In genomic region chr12:108833355-108833733, GRCh38 we compare ENCODE assay signal across 10 cellular contexts. TPM values are rescaled to one million over a fixed set of nuclear protein-coding genes. Genes with fewer than 3 reads are reported as not detected.
DNase-seq lines count a peak whose midpoint lies in the region; ATAC-seq, FAIRE-seq and TF ChIP-seq lines count a peak whose summit lies in the region.
"Had no signal": no experiment of that assay in that cellular context is flagged by ENCODE, and none has a peak within 500 bp of the region (broad histone marks: within the 10 kb centered on the region; RNA-seq: fewer than 3 reads in every experiment).

No MANE protein-coding gene starts in this region.

- ATAC-seq in HCT116 (peak; percentile 82), K562 (peak; percentile 47; the same call in 2 of the 3 replicates)
- no peak for ATAC-seq in stimulated activated effector memory CD8-positive, alpha-beta T cell treated with anti-CD3 and anti-CD28 coated beads, Interleukin-12 subunit alpha, Interleukin-12 subunit beta, amount 100 ng/mL, for 72 hours

- BruUV-seq in HCT116 (replicated peaks; lab: Mats Ljungman, UMichigan), result no TSS peak
- no TSS peak for BruUV-seq in K562 (replicated peaks; lab: Mats Ljungman, UMichigan)

- no peak for TF ChIP-seq RAD21 in HCT116 (IDR thresholded peaks at IDR 0.05; ENCODE audit: low read depth)
- TF ChIP-seq RAD21 in K562 (CRISPR knock-in tag; conservative IDR thresholded peaks at IDR 0.05 in 1 of 2, IDR thresholded peaks at IDR 0.05 in 1 of 2), result no peak

- H3K36me3 ChIP-seq in HCT116 (ENCODE audit: control insufficient read depth in 1 of 2, insufficient read depth in 2 of 2, low read length in 2 of 2) (peaks cover 9 to 62% of the 10 kb centered on the region in 2 experiments), K562 (ENCODE audit: control insufficient read depth, insufficient read depth, low read length) (no peaks in the 10 kb centered on the region; the same call in 2 of the 3 replicates)

- H3K4me1 ChIP-seq in HCT116 (ENCODE audit: control insufficient read depth in 1 of 2, insufficient read depth in 2 of 2, low read length in 2 of 2), result peaks cover 79 to 97% of the 10 kb centered on the region in 2 experiments
- peaks cover 3 to 7% of the 10 kb centered on the region in 2 experiments for H3K4me1 ChIP-seq in K562 (replicated peaks in 1 of 2; ENCODE audit: control insufficient read depth in 2 of 2, insufficient read depth in 2 of 2, low read length in 2 of 2)

- peaks cover 74% of the 10 kb centered on the region for H3K4me1 Mint-ChIP-seq in stimulated activated effector memory CD8-positive, alpha-beta T cell treated with anti-CD3 and anti-CD28 coated beads, Interleukin-12 subunit alpha, Interleukin-12 subunit beta, amount 100 ng/mL, for 72 hours

- H3K79me2 ChIP-seq in HCT116 (ENCODE audit: insufficient read depth, low read length) (peaks cover 97% of the 10 kb centered on the region), K562 (ENCODE audit: control insufficient read depth, insufficient read depth, low read length) (no peaks in the 10 kb centered on the region)

- no peak for FAIRE-seq in K562 (lab: Jason Lieb, UNC)
- FAIRE-seq: islet of Langerhans had no signal

- H3K4me3 ChIP-seq in HCT116 (replicated peaks in 1 of 2; ENCODE audit: low read depth in 1 of 2, low read length in 2 of 2), result peak overlapping the region; percentile 4 to 15; a peak in 3 of 4 replicates
- no peak overlapping the region for H3K4me3 ChIP-seq in K562

- no peaks in the 10 kb centered on the region for H4K20me1 ChIP-seq in HCT116 (ENCODE audit: insufficient read depth)
- H4K20me1 ChIP-seq in K562 (replicated peaks; ENCODE audit: control insufficient read depth, insufficient read depth, low read length), result peaks cover 3% of the 10 kb centered on the region; the same call in 1 of the 2 replicates

- intact Hi-C loops in HCT116 (cut with micrococcal nuclease), result loop anchor here (10.0 kb wide), 2 partner anchors 261 to 269 kb away; partner anchors contain the start of genes ALKBH2, ISCU, SART3 and UNG
- intact Hi-C loops in K562 (cut with micrococcal nuclease), result no loop called here

- H3K4me3 Mint-ChIP-seq in stimulated activated effector memory CD8-positive, alpha-beta T cell treated with anti-CD3 and anti-CD28 coated beads, Interleukin-12 subunit alpha, Interleukin-12 subunit beta, amount 100 ng/mL, for 72 hours, result no peak overlapping the region

- TF ChIP-seq CTCF in HCT116 (IDR thresholded peaks at IDR 0.05 in 2 of 3, conservative IDR thresholded peaks at IDR 0.05 in 1 of 3; ENCODE audit: borderline replicate concordance in 1 of 3, insufficient read depth in 1 of 3, low read depth in 2 of 3, low read length in 2 of 3), result no peak
- no peak for TF ChIP-seq CTCF in K562 (IDR thresholded peaks at IDR 0.05 in 2 of 3, conservative IDR thresholded peaks at IDR 0.05 in 1 of 3; ENCODE audit: insufficient read depth in 2 of 3, low read depth in 1 of 3, low read length in 3 of 3)

- H3K9ac ChIP-seq in HCT116 (ENCODE audit: low read length) (peak overlapping the region; percentile 56), K562 (ENCODE audit: insufficient read depth in 1 of 2, low read depth in 2 of 2, low read length in 2 of 2) (peak overlapping the region in 1 of 2 experiments; percentile 41; a peak in 1 of 4 replicates)

- H3K27ac Mint-ChIP-seq in stimulated activated effector memory CD8-positive, alpha-beta T cell treated with anti-CD3 and anti-CD28 coated beads, Interleukin-12 subunit alpha, Interleukin-12 subunit beta, amount 100 ng/mL, for 72 hours, result peak overlapping the region; percentile 37

- H3K9me1 ChIP-seq in K562 (ENCODE audit: control insufficient read depth, insufficient read depth, low read length), result no peaks in the 10 kb centered on the region

- H3K27ac ChIP-seq in HCT116 (ENCODE audit: low read depth, low read length) (peak overlapping the region; percentile 67), K562 (ENCODE audit: extremely low read depth, low read depth, low read length) (no peak overlapping the region)

- no peaks in the 10 kb centered on the region for H3K9me2 ChIP-seq in HCT116 (ENCODE audit: insufficient read depth)

- WGBS in K562 (ENCODE audit: insufficient coverage, low coverage, missing lambda C conversion rate), result 37% methylated on average over 9 of the region's 9 CpGs

- H3K9me3 ChIP-seq in HCT116 (ENCODE audit: control insufficient read depth in 1 of 2, insufficient read depth in 1 of 2, low read depth in 1 of 2, low read length in 2 of 2), result no peaks in the 10 kb centered on the region
- H3K9me3 ChIP-seq in K562 (replicated peaks; ENCODE audit: control insufficient read depth, insufficient read depth, low read depth, low read length), result no peaks in the 10 kb centered on the region

- in situ Hi-C loops in K562 (cut with MboI), result no loop called here

- peaks cover 94% of the 10 kb centered on the region for H3K36me3 Mint-ChIP-seq in stimulated activated effector memory CD8-positive, alpha-beta T cell treated with anti-CD3 and anti-CD28 coated beads, Interleukin-12 subunit alpha, Interleukin-12 subunit beta, amount 100 ng/mL, for 72 hours

- no peaks in the 10 kb centered on the region for H3K27me3 ChIP-seq in HCT116 (ENCODE audit: insufficient read depth, low read length)
- peaks cover 0 to 3% of the 10 kb centered on the region in 2 experiments; a peak in 1 of 5 replicates for H3K27me3 ChIP-seq in K562 (ENCODE audit: control insufficient read depth in 2 of 2, insufficient read depth in 2 of 2, low read length in 2 of 2)

- CTCF ChIA-PET in HCT116 (lab: Charles Lee) (interaction anchor here (1.5 kb wide), 1 partner anchor 29 kb away, joined by 5 read pairs; no protein-coding TSS in a partner anchor), K562 (lab: Yijun Ruan, JAX; ENCODE audit: low intra/inter-chr PET ratio) (no interaction called here)

- POLR2A ChIA-PET in HCT116 (lab: Charles Lee), result interaction anchor here (1.1 kb wide), 1 partner anchor 24 kb away, joined by 3 read pairs; the partner anchor contains the start of gene SSH1
- POLR2A ChIA-PET in K562 (lab: Yijun Ruan, JAX), result no interaction called here

- no peak for TF ChIP-seq EP300 in K562 (IDR thresholded peaks at IDR 0.05; ENCODE audit: low read length)

- RAD21 ChIA-PET in HCT116 (lab: Charles Lee; ENCODE audit: low non-redundant PET in 1 of 2, low total read pairs in 2 of 2, uncharacterized antibody in 2 of 2, unreplicated experiment in 2 of 2), result no interaction called here

- TF ChIP-seq POLR2A in HCT116 (IDR thresholded peaks at IDR 0.05; ENCODE audit: borderline replicate concordance, extremely low read depth, insufficient read depth, insufficient read length) (no peak), K562 (conservative IDR thresholded peaks at IDR 0.05) (no peak)

- no peaks in the 10 kb centered on the region for H3K9me3 Mint-ChIP-seq in stimulated activated effector memory CD8-positive, alpha-beta T cell treated with anti-CD3 and anti-CD28 coated beads, Interleukin-12 subunit alpha, Interleukin-12 subunit beta, amount 100 ng/mL, for 72 hours

- H2AFZ ChIP-seq in HCT116 (ENCODE audit: low read depth, low read length, poor library complexity, severe bottlenecking) (no peak overlapping the region), K562 (ENCODE audit: low read depth, low read length) (no peak overlapping the region)

- peak overlapping the region; percentile 63 for H3K4me2 ChIP-seq in HCT116 (ENCODE audit: low read length)
- no peak overlapping the region for H3K4me2 ChIP-seq in K562 (ENCODE audit: insufficient read depth, low read length)

- DNase-seq in HCT116 (ENCODE audit: low read depth, low spot score), result peak; percentile 71
- no peak for DNase-seq in K562 (ENCODE audit: extremely low read depth in 1 of 4, low spot score in 3 of 4)
- peak; percentile 99 for DNase-seq in islet precursor cell
- DNase-seq in stimulated activated effector memory CD8-positive, alpha-beta T cell treated with anti-CD3 and anti-CD28 coated beads, Interleukin-12 subunit alpha, Interleukin-12 subunit beta, amount 100 ng/mL, for 72 hours (ENCODE audit: low spot score in 2 of 2), result no peak
- DNase-seq in NCI-H146 (lab: John Stamatoyannopoulos, UW), result no peak
- DNase-seq in NCI-H446 treated with DMSO at 0.1 percent for 48 hours (lab: John Stamatoyannopoulos, UW), result no peak
- DNase-seq in NCI-H524 treated with DMSO at 0.1 percent for 48 hours (lab: John Stamatoyannopoulos, UW), result no peak
- no peak for DNase-seq in occipital lobe (lab: John Stamatoyannopoulos, UW)
- DNase-seq: NCI-H1092 had no signal

RNA-seq across cellular contexts. Expression of gene SSH1, which starts 24.0 kb away (rescaled TPM):
- 83.3 TPM for total RNA-seq in HCT116 (2021; ENCODE audit: unreplicated experiment)
- polyA plus RNA-seq in HCT116 (2012), result 35.7 and 37.1 TPM in 2 replicates
- 12.8 and 19.4 TPM in 2 replicates for total RNA-seq in K562 (2011; cell fraction: chromatin; rRNA removed; ENCODE audit: low replicate concordance)
- total RNA-seq in K562 (2011; cell fraction: nucleolus; rRNA removed), result 8.0 and 10.2 TPM in 2 replicates
- 7.7 and 9.5 TPM in 2 replicates for total RNA-seq in K562 (2011; cell fraction: nucleoplasm; rRNA removed)
- total RNA-seq in K562 (2014; rRNA removed), result 2.0 and 2.9 TPM in 2 replicates
- total RNA-seq in K562 (2014; rRNA removed; fragmentation: Illumina TruSeq; extraction: Trizol), result 2.3 and 2.5 TPM in 2 replicates
- 1.7 and 2.2 TPM in 2 replicates for total RNA-seq in K562 (2015; rRNA removed; fragmentation: Illumina TruSeq; extraction: Trizol)
- 5.5 and 6.5 TPM in 2 replicates for total RNA-seq in K562 (2021)
- polyA plus RNA-seq in K562 (2011; rRNA removed), result 3.4 and 4.2 TPM in 2 replicates
- 2.8 and 3.3 TPM in 2 replicates for polyA plus RNA-seq in K562 (2011; cell fraction: cytosol; rRNA removed)
- polyA plus RNA-seq in K562 (2011; cell fraction: nucleus; rRNA removed), result 4.0 and 4.1 TPM in 2 replicates
- 3.3 and 5.5 TPM in 2 replicates for polyA plus RNA-seq in K562 (2012)
- 2.5 and 3.1 TPM in 2 replicates for polyA plus RNA-seq in K562 (2014; fragmentation: Illumina TruSeq; extraction: Trizol)
- under 1 TPM; 0.41 to 0.45 TPM for polyA plus RNA-seq in K562 (2014; fragmentation: Nextera tagmentation; extraction: Ambion mirVana)
- polyA plus RNA-seq in K562 (2014; rRNA removed), result 2.3 and 2.8 TPM in 2 replicates
- 4.5 and 5.0 TPM in 2 replicates for polyA minus RNA-seq in K562 (2011; rRNA and poly(A)+ RNA removed)
- polyA minus RNA-seq in K562 (2011; cell fraction: cytosol; rRNA and poly(A)+ RNA removed), result 2.5 and 4.4 TPM in 2 replicates
- 4.7 and 5.2 TPM in 2 replicates for polyA minus RNA-seq in K562 (2011; cell fraction: nucleus; rRNA and poly(A)+ RNA removed)
- total RNA-seq in occipital lobe, result 7.5 TPM

RNA-seq across cellular contexts. Expression of gene DAO, which starts 46.5 kb away (rescaled TPM):
- not detected for total RNA-seq in HCT116 (2021; ENCODE audit: unreplicated experiment)
- not detected in 2 replicates for polyA plus RNA-seq in HCT116 (2012)
- not detected in 2 replicates for total RNA-seq in K562 (2011; cell fraction: chromatin; rRNA removed; ENCODE audit: low replicate concordance)
- total RNA-seq in K562 (2011; cell fraction: nucleolus; rRNA removed), result not detected in 2 replicates
- not detected in 2 replicates for total RNA-seq in K562 (2011; cell fraction: nucleoplasm; rRNA removed)
- not detected in 2 replicates for total RNA-seq in K562 (2014; rRNA removed)
- total RNA-seq in K562 (2014; rRNA removed; fragmentation: Illumina TruSeq; extraction: Trizol), result not detected in 2 replicates
- total RNA-seq in K562 (2015; rRNA removed; fragmentation: Illumina TruSeq; extraction: Trizol), result not detected in 2 replicates
- total RNA-seq in K562 (2021), result not detected in 2 replicates
- not detected in 2 replicates for polyA plus RNA-seq in K562 (2011; rRNA removed)
- not detected in 2 replicates for polyA plus RNA-seq in K562 (2011; cell fraction: cytosol; rRNA removed)
- polyA plus RNA-seq in K562 (2011; cell fraction: nucleus; rRNA removed), result not detected in 2 replicates
- polyA plus RNA-seq in K562 (2012), result not detected in 2 replicates
- polyA plus RNA-seq in K562 (2014; fragmentation: Illumina TruSeq; extraction: Trizol), result not detected in 2 replicates
- polyA plus RNA-seq in K562 (2014; fragmentation: Nextera tagmentation; extraction: Ambion mirVana), result not detected
- not detected in 2 replicates for polyA plus RNA-seq in K562 (2014; rRNA removed)
- not detected in 2 replicates for polyA minus RNA-seq in K562 (2011; rRNA and poly(A)+ RNA removed)
- polyA minus RNA-seq in K562 (2011; cell fraction: cytosol; rRNA and poly(A)+ RNA removed), result not detected in 2 replicates
- not detected in 2 replicates for polyA minus RNA-seq in K562 (2011; cell fraction: nucleus; rRNA and poly(A)+ RNA removed)
- not detected for total RNA-seq in occipital lobe

Comparison
In these comparisons a context has a peak if more than half of its experiments do, and no peak if none do; other contexts are left out.
1. DNase-seq: peak in HCT116 (single experiment) and islet precursor cell (single experiment); none in K562 (0 of 4), stimulated activated effector memory CD8-positive, alpha-beta T cell treated with anti-CD3 and anti-CD28 coated beads, Interleukin-12 subunit alpha, Interleukin-12 subunit beta, amount 100 ng/mL, for 72 hours (0 of 2), NCI-H146 (single experiment), NCI-H446 treated with DMSO at 0.1 percent for 48 hours (single experiment), NCI-H524 treated with DMSO at 0.1 percent for 48 hours (single experiment) and occipital lobe (single experiment).
2. Of the 22 proteins assayed by ChIP-seq in both K562 and HCT116: peak only in K562: none; only in HCT116: POLR2AphosphoS5; in both: none; in neither: 21.